8 cellular contexts compared by ENCODE assay signal in genomic region chr14:76812422-76813383, GRCh38. TPM values are rescaled to one million over a fixed set of nuclear protein-coding genes. Genes with fewer than 3 reads are reported as not detected.
DNase-seq lines count a peak whose midpoint lies in the region; ATAC-seq and TF ChIP-seq lines count a peak whose summit lies in the region.

ANGEL1 (minus strand) TSS chr14:76812882; CDS start chr14:76812827, 55 bp downstream.

- intact Hi-C loops in vagina (cut with DNase I): no loop called here

- H3K4me1 ChIP-seq in hepatocyte (ENCODE audit: insufficient read depth) (no peaks in the 10 kb centered on the region), rectal smooth muscle tissue (ENCODE audit: control insufficient read depth, insufficient read depth, low read length) (no peaks in the 10 kb centered on the region), vagina (peaks cover 8% of the 10 kb centered on the region)

- H3K9me3 ChIP-seq in hepatocyte (ENCODE audit: low read depth) (no peaks in the 10 kb centered on the region), vagina (no peaks in the 10 kb centered on the region)

- H3K4me3 ChIP-seq in hepatocyte (peak within 1 kb of the TSS; percentile 65), rectal smooth muscle tissue (ENCODE audit: low read length) (peak within 1 kb of the TSS; percentile 79), vagina (peak within 1 kb of the TSS; percentile 79 to 86)

- peak in 1 of 2 donors; percentile 73 for TF ChIP-seq POLR2A in vagina (IDR thresholded peaks at IDR 0.05)

- H2AFZ ChIP-seq in hepatocyte: peak within 1 kb of the TSS; percentile 95

- H3K4me2 ChIP-seq in hepatocyte: peak within 1 kb of the TSS; percentile 96

- peak; percentile 64 for DNase-seq in NCI-H2081 treated with DMSO at 0.1 percent for 48 hours (lab: John Stamatoyannopoulos, UW)
- peak; percentile 92 for DNase-seq in T1000 (lab: John Stamatoyannopoulos, UW)
- peak; percentile 98 for DNase-seq in astrocyte of the hippocampus (ENCODE audit: low read depth, low spot score)
- peak; percentile 98 for DNase-seq in hepatocyte (ENCODE audit: low spot score)
- DNase-seq in vagina (ENCODE audit: extremely low spot score in 2 of 2): peak in 1 of 2 donors; percentile 94

- TF ChIP-seq CTCF in hepatocyte (IDR thresholded peaks at IDR 0.05; ENCODE audit: poor library complexity) (no peak), vagina (IDR thresholded peaks at IDR 0.05) (no peak)

- peak within 1 kb of the TSS; percentile 45 for H3K9ac ChIP-seq in rectal smooth muscle tissue (ENCODE audit: low read length)

- H4K20me1 ChIP-seq in hepatocyte (ENCODE audit: insufficient read depth, poor library complexity, severe bottlenecking): no peaks in the 10 kb centered on the region

- WGBS in hepatocyte (ENCODE audit: low lambda C conversion rate, missing lambda C conversion rate): 6% methylated on average over 53 of the region's 69 CpGs

- H3K36me3 ChIP-seq in hepatocyte (replicated peaks; ENCODE audit: insufficient read depth, low read depth) (no peaks in the 10 kb centered on the region), rectal smooth muscle tissue (ENCODE audit: control insufficient read depth, insufficient read depth, low read length) (peaks cover 2% of the 10 kb centered on the region), vagina (no peaks in the 10 kb centered on the region)

- H3K9me2 ChIP-seq in hepatocyte (replicated peaks; ENCODE audit: insufficient read depth): no peaks in the 10 kb centered on the region

- peak within 1 kb of the TSS; percentile 90 for H3K27ac ChIP-seq in hepatocyte
- H3K27ac ChIP-seq in rectal smooth muscle tissue (ENCODE audit: low read depth, low read length): peak within 1 kb of the TSS; percentile 59
- H3K27ac ChIP-seq in vagina: peak within 1 kb of the TSS; percentile 89

- H3K79me2 ChIP-seq in hepatocyte: peaks cover 24% of the 10 kb centered on the region

- ATAC-seq in GM18517 (IDR thresholded peaks at IDR 0.05; ENCODE audit: unreplicated experiment): peak; percentile 84
- ATAC-seq in HG03045 (IDR thresholded peaks at IDR 0.05; ENCODE audit: unreplicated experiment): peak; percentile 89

- H3K27me3 ChIP-seq in hepatocyte: no peaks in the 10 kb centered on the region
- H3K27me3 ChIP-seq in rectal smooth muscle tissue (ENCODE audit: control insufficient read depth, insufficient read depth, low read length): no peaks in the 10 kb centered on the region
- no peaks in the 10 kb centered on the region for H3K27me3 ChIP-seq in vagina

RNA-seq across cellular contexts. Expression of gene ANGEL1, which starts in this region (rescaled TPM):
- total RNA-seq in hepatocyte (15.3 and 18.7 TPM in 2 replicates), vagina (13.0 TPM)
- 11.0 and 15.8 TPM in 2 replicates for polyA plus RNA-seq in hepatocyte
